11 cellular contexts compared by ENCODE assay signal in the genomic region with DNA sequence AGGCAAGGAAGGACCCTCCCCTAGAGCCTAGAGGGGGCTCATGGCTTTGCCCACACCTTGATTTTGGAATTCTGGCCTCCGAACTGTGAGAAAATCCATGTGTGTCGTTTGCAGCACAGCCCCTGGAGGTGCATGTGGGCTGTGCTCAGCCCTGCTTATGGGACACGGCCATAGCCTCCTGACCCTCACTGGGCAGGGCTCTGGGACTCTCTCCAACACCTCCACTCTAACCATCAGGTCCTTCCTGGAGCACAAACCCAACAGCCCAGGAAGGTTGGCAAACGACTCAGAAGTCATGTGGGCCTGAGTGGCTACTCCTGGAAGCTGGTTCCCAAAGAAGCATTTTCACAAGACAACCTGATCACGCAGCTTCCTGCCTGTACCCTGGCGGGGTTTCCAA.
DNase-seq lines count a peak whose midpoint lies in the region; ATAC-seq and TF ChIP-seq lines count a peak whose summit lies in the region.
"Had no signal": no experiment of that assay in that cellular context is flagged by ENCODE, and none has a peak within 500 bp of the region (broad histone marks: within the 10 kb centered on the region; RNA-seq: fewer than 3 reads in every experiment).

No MANE protein-coding gene starts in this region.

- no peak overlapping the region for H3K27ac ChIP-seq in osteoblast (ENCODE audit: low read depth, low read length)

- H3K4me1 ChIP-seq in osteoblast (ENCODE audit: insufficient read depth, low read length) = no peaks in the 10 kb centered on the region

- H3K36me3 ChIP-seq in H7 (replicated peaks; ENCODE audit: control insufficient read depth, insufficient read depth, low read length) = no peaks in the 10 kb centered on the region
- no peaks in the 10 kb centered on the region for H3K36me3 ChIP-seq in osteoblast (ENCODE audit: insufficient read depth, low read length)

- H3K27me3 ChIP-seq in H7 (ENCODE audit: control insufficient read depth, insufficient read depth, low read length) (no peaks in the 10 kb centered on the region), osteoblast (ENCODE audit: insufficient read depth, low read length) (no peaks in the 10 kb centered on the region)

- intact Hi-C loops in CD14-positive monocyte (cut with micrococcal nuclease) = no loop called here

- ATAC-seq in HG03039 (IDR thresholded peaks at IDR 0.05; ENCODE audit: unreplicated experiment) = no peak

- H3K4me3 Mint-ChIP-seq in CD14-positive monocyte = no peak overlapping the region
- H3K4me3 Mint-ChIP-seq: B cell; CD4-positive, alpha-beta memory T cell had no signal

- H2AFZ ChIP-seq in osteoblast (ENCODE audit: low read length) = no peak overlapping the region

- no peaks in the 10 kb centered on the region for H4K20me1 ChIP-seq in osteoblast (ENCODE audit: insufficient read depth, low read length)

- peaks cover 2 to 8% (median 4%) of the 10 kb centered on the region in 3 donors for H3K27me3 Mint-ChIP-seq in CD14-positive monocyte (ENCODE audit: low read depth in 3 of 3)
- H3K27me3 Mint-ChIP-seq: B cell had no signal

- H3K4me2 ChIP-seq in osteoblast (ENCODE audit: insufficient read depth, low read length) = no peak overlapping the region

- H3K27ac Mint-ChIP-seq in CD14-positive monocyte = no peak overlapping the region
- H3K27ac Mint-ChIP-seq: B cell; CD4-positive, alpha-beta memory T cell had no signal

- H3K36me3 Mint-ChIP-seq in CD14-positive monocyte = no peaks in the 10 kb centered on the region
- H3K36me3 Mint-ChIP-seq: CD4-positive, alpha-beta memory T cell had no signal

- no peaks in the 10 kb centered on the region for H3K9me3 ChIP-seq in osteoblast (ENCODE audit: low read depth, low read length)

- H3K79me2 ChIP-seq in osteoblast (ENCODE audit: insufficient read depth, low read length) = no peaks in the 10 kb centered on the region

- H3K9me3 Mint-ChIP-seq in CD14-positive monocyte = peaks cover 0 to 6% (median 2%) of the 10 kb centered on the region in 7 donors

- peak; percentile 22 for DNase-seq in A172 (ENCODE audit: low spot score)
- peak; percentile 35 for DNase-seq in H7
- peak; percentile 20 for DNase-seq in glomerular visceral epithelial cell (ENCODE audit: extremely low spot score)
- DNase-seq in osteoblast (ENCODE audit: insufficient read length, low spot score, missing footprints) = peak; percentile 39
- no peak for DNase-seq in CD14-positive monocyte (ENCODE audit: low spot score)
- no peak for DNase-seq in NCI-H510A treated with DMSO at 0.1 percent for 48 hours (lab: John Stamatoyannopoulos, UW)
- no peak for DNase-seq in stimulated activated CD8-positive, alpha-beta memory T cell treated with anti-CD3 and anti-CD28 coated beads, Interleukin-4, amount 100 ng/mL, for 48 hours
- DNase-seq: C1 segment of cervical spinal cord; CD4-positive, alpha-beta memory T cell had no signal

- H3K4me1 Mint-ChIP-seq in CD14-positive monocyte = no peaks in the 10 kb centered on the region
- H3K4me1 Mint-ChIP-seq: B cell; CD4-positive, alpha-beta memory T cell had no signal

- H3K4me3 ChIP-seq in H7 (ENCODE audit: insufficient read depth, low read depth, low read length) = no peak overlapping the region
- no peak overlapping the region for H3K4me3 ChIP-seq in osteoblast (ENCODE audit: insufficient read depth, low read length)

- no peak for TF ChIP-seq CTCF in osteoblast (IDR thresholded peaks at IDR 0.05; ENCODE audit: extremely low read depth, low read depth, low read length)
- no peak for TF ChIP-seq CTCF in CD14-positive monocyte (IDR thresholded peaks at IDR 0.05)

Comparison
In these comparisons a context has a peak if more than half of its experiments do, and no peak if none do; other contexts are left out.
1. DNase-seq: peak in A172 (single experiment), H7 (single experiment), glomerular visceral epithelial cell (single experiment) and osteoblast (single experiment); none in CD14-positive monocyte (single experiment), NCI-H510A treated with DMSO at 0.1 percent for 48 hours (single experiment) and stimulated activated CD8-positive, alpha-beta memory T cell treated with anti-CD3 and anti-CD28 coated beads, Interleukin-4, amount 100 ng/mL, for 48 hours (single experiment).